In genomic region chr2:128178650-128179460, GRCh38 we compare ENCODE assay signal across 1 cellular context.
A peak's percentile ranks its signal among the peaks of the same experiment; 100 is the strongest.
TF ChIP-seq lines count a peak whose summit lies in the region.

No MANE protein-coding gene starts in this region.

TF ChIP-seq in HepG2, 621 proteins besides CTCF, POLR2A, EP300 and RAD21 (continued from another document and continues in another):
- TF ChIP-seq, protein P1, sequence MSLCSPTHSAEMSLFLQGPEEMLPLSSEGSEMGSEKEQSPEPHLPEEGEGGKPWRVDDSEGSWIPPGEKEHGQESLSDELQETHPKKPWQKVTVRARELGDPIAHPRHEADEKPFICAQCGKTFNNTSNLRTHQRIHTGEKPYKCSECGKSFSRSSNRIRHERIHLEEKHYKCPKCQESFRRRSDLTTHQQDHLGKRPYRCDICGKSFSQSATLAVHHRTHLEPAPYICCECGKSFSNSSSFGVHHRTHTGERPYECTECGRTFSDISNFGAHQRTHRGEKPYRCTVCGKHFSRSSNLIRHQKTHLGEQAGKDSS (CRISPR knock-in tag; IDR thresholded peaks at IDR 0.05; ENCODE audit: borderline replicate concordance, low read depth): no peak
- peak; percentile 17 for TF ChIP-seq CBX1 (IDR thresholded peaks at IDR 0.05; ENCODE audit: low read depth)
- TF ChIP-seq ZNF34 (CRISPR knock-in tag; IDR thresholded peaks at IDR 0.05; ENCODE audit: borderline replicate concordance): 0 out of 2 replicates have a peak, but pooled peaks have one; percentile 64
- TF ChIP-seq AGO1 (IDR thresholded peaks at IDR 0.05; ENCODE audit: low read depth, low read length, poor library complexity, severe bottlenecking): no peak
- TF ChIP-seq HMGA1 (CRISPR knock-in tag; conservative IDR thresholded peaks at IDR 0.05): no peak
- TF ChIP-seq ISX (CRISPR knock-in tag; conservative IDR thresholded peaks at IDR 0.05): no peak; the same call in 1 of the 2 replicates
- TF ChIP-seq, protein P2, sequence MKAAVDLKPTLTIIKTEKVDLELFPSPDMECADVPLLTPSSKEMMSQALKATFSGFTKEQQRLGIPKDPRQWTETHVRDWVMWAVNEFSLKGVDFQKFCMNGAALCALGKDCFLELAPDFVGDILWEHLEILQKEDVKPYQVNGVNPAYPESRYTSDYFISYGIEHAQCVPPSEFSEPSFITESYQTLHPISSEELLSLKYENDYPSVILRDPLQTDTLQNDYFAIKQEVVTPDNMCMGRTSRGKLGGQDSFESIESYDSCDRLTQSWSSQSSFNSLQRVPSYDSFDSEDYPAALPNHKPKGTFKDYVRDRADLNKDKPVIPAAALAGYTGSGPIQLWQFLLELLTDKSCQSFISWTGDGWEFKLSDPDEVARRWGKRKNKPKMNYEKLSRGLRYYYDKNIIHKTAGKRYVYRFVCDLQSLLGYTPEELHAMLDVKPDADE (CRISPR knock-in tag; IDR thresholded peaks at IDR 0.05): no peak
- peak; percentile 43; the same call in 1 of the 2 replicates for TF ChIP-seq ZNF7 (CRISPR knock-in tag; IDR thresholded peaks at IDR 0.05)
- TF ChIP-seq ZNF768 (CRISPR knock-in tag; IDR thresholded peaks at IDR 0.05): peak; percentile 87
- no peak for TF ChIP-seq RFX1 (IDR thresholded peaks at IDR 0.05)
- TF ChIP-seq ZNF263 (CRISPR knock-in tag; IDR thresholded peaks at IDR 0.05): no peak
- TF ChIP-seq ZNF329 (CRISPR knock-in tag; IDR thresholded peaks at IDR 0.05; ENCODE audit: low read depth): no peak
- TF ChIP-seq, protein P3, sequence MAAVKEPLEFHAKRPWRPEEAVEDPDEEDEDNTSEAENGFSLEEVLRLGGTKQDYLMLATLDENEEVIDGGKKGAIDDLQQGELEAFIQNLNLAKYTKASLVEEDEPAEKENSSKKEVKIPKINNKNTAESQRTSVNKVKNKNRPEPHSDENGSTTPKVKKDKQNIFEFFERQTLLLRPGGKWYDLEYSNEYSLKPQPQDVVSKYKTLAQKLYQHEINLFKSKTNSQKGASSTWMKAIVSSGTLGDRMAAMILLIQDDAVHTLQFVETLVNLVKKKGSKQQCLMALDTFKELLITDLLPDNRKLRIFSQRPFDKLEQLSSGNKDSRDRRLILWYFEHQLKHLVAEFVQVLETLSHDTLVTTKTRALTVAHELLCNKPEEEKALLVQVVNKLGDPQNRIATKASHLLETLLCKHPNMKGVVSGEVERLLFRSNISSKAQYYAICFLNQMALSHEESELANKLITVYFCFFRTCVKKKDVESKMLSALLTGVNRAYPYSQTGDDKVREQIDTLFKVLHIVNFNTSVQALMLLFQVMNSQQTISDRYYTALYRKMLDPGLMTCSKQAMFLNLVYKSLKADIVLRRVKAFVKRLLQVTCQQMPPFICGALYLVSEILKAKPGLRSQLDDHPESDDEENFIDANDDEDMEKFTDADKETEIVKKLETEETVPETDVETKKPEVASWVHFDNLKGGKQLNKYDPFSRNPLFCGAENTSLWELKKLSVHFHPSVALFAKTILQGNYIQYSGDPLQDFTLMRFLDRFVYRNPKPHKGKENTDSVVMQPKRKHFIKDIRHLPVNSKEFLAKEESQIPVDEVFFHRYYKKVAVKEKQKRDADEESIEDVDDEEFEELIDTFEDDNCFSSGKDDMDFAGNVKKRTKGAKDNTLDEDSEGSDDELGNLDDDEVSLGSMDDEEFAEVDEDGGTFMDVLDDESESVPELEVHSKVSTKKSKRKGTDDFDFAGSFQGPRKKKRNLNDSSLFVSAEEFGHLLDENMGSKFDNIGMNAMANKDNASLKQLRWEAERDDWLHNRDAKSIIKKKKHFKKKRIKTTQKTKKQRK (IDR thresholded peaks at IDR 0.05; ENCODE audit: low read length): no peak
- TF ChIP-seq, protein P4, sequence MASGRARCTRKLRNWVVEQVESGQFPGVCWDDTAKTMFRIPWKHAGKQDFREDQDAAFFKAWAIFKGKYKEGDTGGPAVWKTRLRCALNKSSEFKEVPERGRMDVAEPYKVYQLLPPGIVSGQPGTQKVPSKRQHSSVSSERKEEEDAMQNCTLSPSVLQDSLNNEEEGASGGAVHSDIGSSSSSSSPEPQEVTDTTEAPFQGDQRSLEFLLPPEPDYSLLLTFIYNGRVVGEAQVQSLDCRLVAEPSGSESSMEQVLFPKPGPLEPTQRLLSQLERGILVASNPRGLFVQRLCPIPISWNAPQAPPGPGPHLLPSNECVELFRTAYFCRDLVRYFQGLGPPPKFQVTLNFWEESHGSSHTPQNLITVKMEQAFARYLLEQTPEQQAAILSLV (CRISPR knock-in tag; IDR thresholded peaks at IDR 0.05; ENCODE audit: borderline replicate concordance): no peak
- peak; percentile 50 for TF ChIP-seq POLR2AphosphoS5 (IDR thresholded peaks at IDR 0.05; ENCODE audit: low read depth, low read length)
- no peak for TF ChIP-seq EEA1 (CRISPR knock-in tag; IDR thresholded peaks at IDR 0.05; ENCODE audit: borderline replicate concordance)
- TF ChIP-seq PRDM4 (CRISPR knock-in tag; IDR thresholded peaks at IDR 0.05; ENCODE audit: borderline replicate concordance): no peak
- peak; percentile 38; the same call in 1 of the 2 replicates for TF ChIP-seq RNF219 (CRISPR knock-in tag; IDR thresholded peaks at IDR 0.05)
- TF ChIP-seq SMYD3 (CRISPR knock-in tag; IDR thresholded peaks at IDR 0.05): peak; percentile 83
- TF ChIP-seq, protein P5, sequence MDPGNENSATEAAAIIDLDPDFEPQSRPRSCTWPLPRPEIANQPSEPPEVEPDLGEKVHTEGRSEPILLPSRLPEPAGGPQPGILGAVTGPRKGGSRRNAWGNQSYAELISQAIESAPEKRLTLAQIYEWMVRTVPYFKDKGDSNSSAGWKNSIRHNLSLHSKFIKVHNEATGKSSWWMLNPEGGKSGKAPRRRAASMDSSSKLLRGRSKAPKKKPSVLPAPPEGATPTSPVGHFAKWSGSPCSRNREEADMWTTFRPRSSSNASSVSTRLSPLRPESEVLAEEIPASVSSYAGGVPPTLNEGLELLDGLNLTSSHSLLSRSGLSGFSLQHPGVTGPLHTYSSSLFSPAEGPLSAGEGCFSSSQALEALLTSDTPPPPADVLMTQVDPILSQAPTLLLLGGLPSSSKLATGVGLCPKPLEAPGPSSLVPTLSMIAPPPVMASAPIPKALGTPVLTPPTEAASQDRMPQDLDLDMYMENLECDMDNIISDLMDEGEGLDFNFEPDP (CRISPR knock-in tag; conservative IDR thresholded peaks at IDR 0.05): no peak
- no peak for TF ChIP-seq ZMAT3 (CRISPR knock-in tag; conservative IDR thresholded peaks at IDR 0.05)
- TF ChIP-seq ZNF207 (IDR thresholded peaks at IDR 0.05; ENCODE audit: borderline replicate concordance): no peak
- no peak for TF ChIP-seq ZSCAN30 (CRISPR knock-in tag; IDR thresholded peaks at IDR 0.05)
- TF ChIP-seq RBAK (CRISPR knock-in tag; IDR thresholded peaks at IDR 0.05): no peak
- peak; percentile 74; the same call in 1 of the 2 replicates for TF ChIP-seq POGZ (CRISPR knock-in tag; IDR thresholded peaks at IDR 0.05)
- TF ChIP-seq, protein P6, sequence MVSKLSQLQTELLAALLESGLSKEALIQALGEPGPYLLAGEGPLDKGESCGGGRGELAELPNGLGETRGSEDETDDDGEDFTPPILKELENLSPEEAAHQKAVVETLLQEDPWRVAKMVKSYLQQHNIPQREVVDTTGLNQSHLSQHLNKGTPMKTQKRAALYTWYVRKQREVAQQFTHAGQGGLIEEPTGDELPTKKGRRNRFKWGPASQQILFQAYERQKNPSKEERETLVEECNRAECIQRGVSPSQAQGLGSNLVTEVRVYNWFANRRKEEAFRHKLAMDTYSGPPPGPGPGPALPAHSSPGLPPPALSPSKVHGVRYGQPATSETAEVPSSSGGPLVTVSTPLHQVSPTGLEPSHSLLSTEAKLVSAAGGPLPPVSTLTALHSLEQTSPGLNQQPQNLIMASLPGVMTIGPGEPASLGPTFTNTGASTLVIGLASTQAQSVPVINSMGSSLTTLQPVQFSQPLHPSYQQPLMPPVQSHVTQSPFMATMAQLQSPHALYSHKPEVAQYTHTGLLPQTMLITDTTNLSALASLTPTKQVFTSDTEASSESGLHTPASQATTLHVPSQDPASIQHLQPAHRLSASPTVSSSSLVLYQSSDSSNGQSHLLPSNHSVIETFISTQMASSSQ (IDR thresholded peaks at IDR 0.05; ENCODE audit: low read depth): peak; percentile 87
- TF ChIP-seq, protein P6 (CRISPR knock-in tag; IDR thresholded peaks at IDR 0.05; ENCODE audit: borderline replicate concordance): peak; percentile 97
- TF ChIP-seq ZNF567 (CRISPR knock-in tag; IDR thresholded peaks at IDR 0.05; ENCODE audit: borderline replicate concordance): no peak
- peak; percentile 98 for TF ChIP-seq FOXA3 (CRISPR knock-in tag; IDR thresholded peaks at IDR 0.05)
- TF ChIP-seq ZNF280D (CRISPR knock-in tag; IDR thresholded peaks at IDR 0.05): no peak
- peak; percentile 91; the same call in 1 of the 2 replicates for TF ChIP-seq BRCA1 (CRISPR knock-in tag; IDR thresholded peaks at IDR 0.05)
- peak; percentile 84 for TF ChIP-seq IRF2 (CRISPR knock-in tag; IDR thresholded peaks at IDR 0.05)
- TF ChIP-seq, protein P7, sequence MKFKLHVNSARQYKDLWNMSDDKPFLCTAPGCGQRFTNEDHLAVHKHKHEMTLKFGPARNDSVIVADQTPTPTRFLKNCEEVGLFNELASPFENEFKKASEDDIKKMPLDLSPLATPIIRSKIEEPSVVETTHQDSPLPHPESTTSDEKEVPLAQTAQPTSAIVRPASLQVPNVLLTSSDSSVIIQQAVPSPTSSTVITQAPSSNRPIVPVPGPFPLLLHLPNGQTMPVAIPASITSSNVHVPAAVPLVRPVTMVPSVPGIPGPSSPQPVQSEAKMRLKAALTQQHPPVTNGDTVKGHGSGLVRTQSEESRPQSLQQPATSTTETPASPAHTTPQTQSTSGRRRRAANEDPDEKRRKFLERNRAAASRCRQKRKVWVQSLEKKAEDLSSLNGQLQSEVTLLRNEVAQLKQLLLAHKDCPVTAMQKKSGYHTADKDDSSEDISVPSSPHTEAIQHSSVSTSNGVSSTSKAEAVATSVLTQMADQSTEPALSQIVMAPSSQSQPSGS (CRISPR knock-in tag; IDR thresholded peaks at IDR 0.05): peak; percentile 86
- no peak for TF ChIP-seq SP1 (IDR thresholded peaks at IDR 0.05)
- no peak; the same call in 1 of the 2 replicates for TF ChIP-seq SP1 (CRISPR knock-in tag; IDR thresholded peaks at IDR 0.05)
- no peak for TF ChIP-seq ATM (IDR thresholded peaks at IDR 0.05; ENCODE audit: borderline replicate concordance)
- TF ChIP-seq ZNF224 (CRISPR knock-in tag; IDR thresholded peaks at IDR 0.05): no peak
- TF ChIP-seq ZNF317 (CRISPR knock-in tag; IDR thresholded peaks at IDR 0.05): peak; percentile 86
- 0 out of 2 replicates have a peak, but pooled peaks have one; percentile 46 for TF ChIP-seq ZNF761 (CRISPR knock-in tag; conservative IDR thresholded peaks at IDR 0.05)
- peak; percentile 96 for TF ChIP-seq BCL6 (CRISPR knock-in tag; IDR thresholded peaks at IDR 0.05)
